ENCODE assay signal across 8 cellular contexts in the genomic region with DNA sequence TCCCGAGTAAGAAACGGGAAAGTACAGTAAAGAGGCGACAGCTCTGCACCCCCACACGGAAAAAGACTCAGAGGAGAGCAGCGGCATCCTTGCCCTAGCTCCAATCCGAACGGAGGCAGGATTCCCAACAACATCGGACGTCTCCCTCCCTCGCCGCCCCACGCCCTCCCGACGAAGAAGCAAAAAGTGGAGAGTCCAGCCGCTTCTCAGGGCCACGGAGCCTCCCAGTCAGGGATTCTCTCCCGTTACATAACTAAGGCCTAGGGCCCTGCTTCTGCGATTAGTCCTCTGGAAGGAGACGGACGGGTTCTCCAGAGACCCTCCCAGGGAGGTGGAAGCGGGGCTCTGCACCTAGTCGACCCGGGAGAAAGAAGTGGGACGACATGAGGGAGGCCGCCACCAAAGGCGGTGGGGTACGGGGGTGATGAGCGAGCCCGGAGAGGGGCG. TPM values are rescaled to one million over a fixed set of nuclear protein-coding genes. Genes with fewer than 3 reads are reported as not detected.
DNase-seq lines count a peak whose midpoint lies in the region; ATAC-seq and TF ChIP-seq lines count a peak whose summit lies in the region.

No MANE protein-coding gene starts in this region.

- H3K27ac Mint-ChIP-seq in Calu3 (ENCODE audit: unreplicated experiment), result peak overlapping the region; percentile 79

- TF ChIP-seq CTCF in Calu3 (IDR thresholded peaks at IDR 0.05; ENCODE audit: unreplicated experiment) (no peak), RWPE2 (IDR thresholded peaks at IDR 0.05; ENCODE audit: poor library complexity, severe bottlenecking) (no peak)

- peak; percentile 34 for ATAC-seq in GM19328 (IDR thresholded peaks at IDR 0.05; ENCODE audit: unreplicated experiment)
- peak; percentile 34 for ATAC-seq in HG03280 (IDR thresholded peaks at IDR 0.05; ENCODE audit: unreplicated experiment)
- peak; percentile 66 for ATAC-seq in RWPE2 (ENCODE audit: low read depth)
- peak; percentile 61 for ATAC-seq in left colon

- H3K4me1 ChIP-seq in RWPE2 (ENCODE audit: insufficient read depth, poor library complexity, severe bottlenecking), result peaks cover 6% of the 10 kb centered on the region

- DNase-seq in Calu3 (peak; percentile 31), RWPE2 (ENCODE audit: low spot score) (peak; percentile 60), left colon (peak; percentile 35 to 39)
- peak; percentile 33 for DNase-seq in stimulated activated CD8-positive, alpha-beta memory T cell treated with anti-CD3 and anti-CD28 coated beads, Interleukin-4, amount 100 ng/mL, for 48 hours
- DNase-seq in effector CD8-positive, alpha-beta T cell (lab: John Stamatoyannopoulos, UW), result no peak

- peak overlapping the region; percentile 61 for H3K4me3 ChIP-seq in RWPE2 (ENCODE audit: severe bottlenecking)

- H3K27me3 ChIP-seq in RWPE2 (ENCODE audit: insufficient read depth, poor library complexity, severe bottlenecking), result no peaks in the 10 kb centered on the region

- peaks cover 26% of the 10 kb centered on the region for H3K36me3 Mint-ChIP-seq in Calu3 (ENCODE audit: insufficient read depth, unreplicated experiment)

- peaks cover 10% of the 10 kb centered on the region for H3K4me1 Mint-ChIP-seq in Calu3 (ENCODE audit: low read depth, unreplicated experiment)

- CTCF ChIA-PET in Calu3 (lab: Charles Lee), result no interaction called here

- BruUV-seq in Calu3 (replicated peaks; lab: Mats Ljungman, UMichigan), result no TSS peak

- H3K9me3 Mint-ChIP-seq in Calu3 (ENCODE audit: low read depth, unreplicated experiment), result no peaks in the 10 kb centered on the region

- peaks cover 20% of the 10 kb centered on the region for H3K36me3 ChIP-seq in RWPE2 (ENCODE audit: low read depth)

- peak overlapping the region; percentile 72 for H3K27ac ChIP-seq in RWPE2 (ENCODE audit: poor library complexity, severe bottlenecking)
- H3K27ac ChIP-seq in cingulate gyrus (ENCODE audit: low read depth, low read length), result peak overlapping the region; percentile 85

- no peaks in the 10 kb centered on the region for H3K27me3 Mint-ChIP-seq in Calu3 (ENCODE audit: unreplicated experiment)

- H3K4me3 Mint-ChIP-seq in Calu3 (ENCODE audit: low read depth, unreplicated experiment), result peak overlapping the region; percentile 87

- no peaks in the 10 kb centered on the region for H3K9me3 ChIP-seq in RWPE2 (ENCODE audit: severe bottlenecking)

- intact Hi-C loops in Calu3 (cut with micrococcal nuclease; ENCODE audit: unreplicated experiment) (no loop called here), left colon (cut with DNase I, micrococcal nuclease) (no loop called here)

RNA-seq across cellular contexts. Expression of a gene that starts 0.6 kb away (rescaled TPM):
- total RNA-seq in Calu3 (2022) (140 and 164 TPM in 2 replicates), left colon (10 to 100 TPM; 72.5 to 76.4 TPM)

RNA-seq across cellular contexts. Expression of a gene that starts 27.8 kb away (rescaled TPM):
- total RNA-seq in Calu3 (2022) (159 and 161 TPM in 2 replicates), left colon (10 to 100 TPM; 29.8 to 41.3 TPM)
